Comparison of ENCODE assay signal across 8 cellular contexts in genomic region chr3:42117175-42118008, GRCh38. TPM values are rescaled to one million over a fixed set of nuclear protein-coding genes. Genes with fewer than 3 reads are reported as not detected.
DNase-seq lines count a peak whose midpoint lies in the region; ATAC-seq, FAIRE-seq and TF ChIP-seq lines count a peak whose summit lies in the region.

No MANE protein-coding gene starts in this region.

- no peaks in the 10 kb centered on the region for H3K27me3 ChIP-seq in ACC112 (ENCODE audit: insufficient read depth, low read length)
- H3K27me3 ChIP-seq in H7 (ENCODE audit: control insufficient read depth, insufficient read depth, low read length): no peaks in the 10 kb centered on the region
- H3K27me3 ChIP-seq in astrocyte (ENCODE audit: insufficient read depth, low read length): no peaks in the 10 kb centered on the region
- no peaks in the 10 kb centered on the region for H3K27me3 ChIP-seq in subcutaneous abdominal adipose tissue (ENCODE audit: control insufficient read depth in 5 of 5, insufficient read depth in 4 of 5, low read length in 5 of 5)

- H3K4me2 ChIP-seq in astrocyte (ENCODE audit: low read length): peak overlapping the region; percentile 65

- peak overlapping the region; percentile 15 for H3K4me3 Mint-ChIP-seq in astrocyte (ENCODE audit: unreplicated experiment)

- DNase-seq in H7 (peak; percentile 56), astrocyte (ENCODE audit: low read depth) (peak; percentile 76), inferior parietal cortex (ENCODE audit: extremely low spot score) (peak; percentile 56), GM19240 (ENCODE audit: insufficient read length, low spot score) (no peak), NCI-H345 treated with DMSO at 0.1 percent for 48 hours (lab: John Stamatoyannopoulos, UW; ENCODE audit: unreplicated experiment) (no peak)

- no peaks in the 10 kb centered on the region for H3K36me3 ChIP-seq in ACC112 (ENCODE audit: insufficient read depth, low read length)
- no peaks in the 10 kb centered on the region for H3K36me3 ChIP-seq in H7 (replicated peaks; ENCODE audit: control insufficient read depth, insufficient read depth, low read length)
- no peaks in the 10 kb centered on the region for H3K36me3 ChIP-seq in astrocyte (ENCODE audit: insufficient read depth, low read length)
- H3K36me3 ChIP-seq in subcutaneous abdominal adipose tissue (ENCODE audit: control insufficient read depth in 5 of 5, insufficient read depth in 5 of 5, low read length in 5 of 5): no peaks in the 10 kb centered on the region

- TF ChIP-seq CTCF in astrocyte (IDR thresholded peaks at IDR 0.05; ENCODE audit: insufficient read depth, low read depth, low read length): peak; percentile 45

- peaks cover 48% of the 10 kb centered on the region for H3K4me1 Mint-ChIP-seq in astrocyte (ENCODE audit: low read depth, unreplicated experiment)

- no peaks in the 10 kb centered on the region for H3K9me3 ChIP-seq in astrocyte (ENCODE audit: insufficient read depth, low read depth, low read length)
- no peaks in the 10 kb centered on the region for H3K9me3 ChIP-seq in subcutaneous abdominal adipose tissue (ENCODE audit: control insufficient read depth in 5 of 5, low read length in 5 of 5)

- no peaks in the 10 kb centered on the region for H3K27me3 Mint-ChIP-seq in astrocyte (ENCODE audit: low read depth, unreplicated experiment)

- no peaks in the 10 kb centered on the region for H3K9me3 Mint-ChIP-seq in astrocyte (ENCODE audit: unreplicated experiment)

- peak overlapping the region; percentile 97 for H3K27ac Mint-ChIP-seq in astrocyte (ENCODE audit: unreplicated experiment)

- H3K4me1 ChIP-seq in ACC112 (ENCODE audit: control insufficient read depth, insufficient read depth, low read length, unreplicated experiment) (peaks cover 22% of the 10 kb centered on the region), astrocyte (ENCODE audit: insufficient read depth, low read length) (peaks cover 24% of the 10 kb centered on the region), subcutaneous abdominal adipose tissue (ENCODE audit: control insufficient read depth in 5 of 5, insufficient read depth in 5 of 5, low read length in 5 of 5) (peaks cover 20 to 67% (median 54%) of the 10 kb centered on the region in 5 donors)

- FAIRE-seq in astrocyte (lab: Jason Lieb, UNC): no peak

- H3K36me3 Mint-ChIP-seq in astrocyte (ENCODE audit: low read depth, unreplicated experiment): peaks cover 7% of the 10 kb centered on the region

- H3K9ac ChIP-seq in astrocyte (ENCODE audit: low read length): peak overlapping the region; percentile 5
- peak overlapping the region in 3 of 5 donors; percentile 17 to 48 (median 35) for H3K9ac ChIP-seq in subcutaneous abdominal adipose tissue (ENCODE audit: low read length in 5 of 5)

- H3K4me3 ChIP-seq in ACC112 (ENCODE audit: low read depth, low read length) (peak overlapping the region; percentile 67), H7 (ENCODE audit: insufficient read depth, low read depth, low read length) (no peak overlapping the region), astrocyte (ENCODE audit: insufficient read depth, low read depth, low read length) (no peak overlapping the region), subcutaneous abdominal adipose tissue (ENCODE audit: low read depth in 1 of 5, low read length in 5 of 5) (peak overlapping the region in 3 of 5 donors; percentile 9 to 58 (median 49))

- no peak overlapping the region for H2AFZ ChIP-seq in ACC112 (ENCODE audit: low read length, unreplicated experiment)
- no peak overlapping the region for H2AFZ ChIP-seq in astrocyte (ENCODE audit: low read depth, low read length)

- peaks cover 44% of the 10 kb centered on the region for H4K20me1 ChIP-seq in astrocyte (ENCODE audit: insufficient read depth, low read length)

- no peak for ATAC-seq in HG02623 (IDR thresholded peaks at IDR 0.05; ENCODE audit: unreplicated experiment)

- peaks cover 10% of the 10 kb centered on the region for H3K79me2 ChIP-seq in ACC112 (ENCODE audit: control insufficient read depth, insufficient read depth, low read length, unreplicated experiment)
- peaks cover 9% of the 10 kb centered on the region for H3K79me2 ChIP-seq in astrocyte (ENCODE audit: insufficient read depth, low read length)

- H3K27ac ChIP-seq in ACC112 (ENCODE audit: low read depth, low read length): no peak overlapping the region
- H3K27ac ChIP-seq in astrocyte (ENCODE audit: low read depth, low read length): no peak overlapping the region
- peak overlapping the region; percentile 84 for H3K27ac ChIP-seq in subcutaneous abdominal adipose tissue (ENCODE audit: low read depth, low read length)

RNA-seq across cellular contexts. Expression of gene TRAK1, which starts 26.2 kb away (rescaled TPM):
- total RNA-seq in H7 (2014; rRNA removed; shearing (Covaris generic)): 20.6 and 26.9 TPM in 2 replicates
- total RNA-seq in astrocyte: 52.3 and 56.2 TPM in 2 replicates

Comparison
In these comparisons a context has a peak if more than half of its experiments do, and no peak if none do; other contexts are left out.
1. H3K4me3 ChIP-seq: peak in ACC112 (single experiment) and subcutaneous abdominal adipose tissue (3 of 5); none in H7 (single experiment) and astrocyte (single experiment).
2. DNase-seq: peak in H7 (single experiment), astrocyte (single experiment) and inferior parietal cortex (single experiment); none in GM19240 (single experiment) and NCI-H345 treated with DMSO at 0.1 percent for 48 hours (single experiment).